ENCODE assay signal across 1 cellular context in the genomic region with DNA sequence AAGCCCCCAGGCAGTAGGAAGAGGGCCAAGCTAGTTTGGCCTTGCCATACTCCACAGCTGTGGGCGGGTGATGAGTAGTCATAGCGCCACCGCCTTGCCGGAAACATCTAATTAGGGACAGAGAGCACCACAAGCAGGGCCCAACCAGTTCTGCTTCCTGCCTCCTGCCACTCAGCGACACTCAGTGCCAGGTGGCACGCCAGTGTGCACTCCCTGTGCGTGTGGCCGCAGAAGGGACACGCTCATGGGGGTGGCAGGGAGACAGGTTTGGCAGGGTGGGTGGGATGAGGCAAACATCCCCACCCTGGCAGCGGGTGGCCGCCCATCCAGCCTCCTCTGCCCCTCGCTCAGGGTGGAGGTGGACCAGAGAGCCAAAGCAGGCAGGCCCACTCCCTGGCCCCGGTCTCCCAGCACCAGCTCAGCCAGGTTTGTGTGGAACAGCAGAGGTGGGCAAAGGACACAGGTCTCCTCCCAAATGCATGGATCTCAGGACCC.
TF ChIP-seq lines count a peak whose summit lies in the region.

No MANE protein-coding gene starts in this region.

TF ChIP-seq in HepG2, 621 proteins besides CTCF, POLR2A, EP300 and RAD21:
- TF ChIP-seq SP1 (IDR thresholded peaks at IDR 0.05), result no peak
- no peak for TF ChIP-seq SP1 (CRISPR knock-in tag; IDR thresholded peaks at IDR 0.05)
- no peak for TF ChIP-seq SOX5 (CRISPR knock-in tag; IDR thresholded peaks at IDR 0.05; ENCODE audit: borderline replicate concordance)
- TF ChIP-seq, protein P1, sequence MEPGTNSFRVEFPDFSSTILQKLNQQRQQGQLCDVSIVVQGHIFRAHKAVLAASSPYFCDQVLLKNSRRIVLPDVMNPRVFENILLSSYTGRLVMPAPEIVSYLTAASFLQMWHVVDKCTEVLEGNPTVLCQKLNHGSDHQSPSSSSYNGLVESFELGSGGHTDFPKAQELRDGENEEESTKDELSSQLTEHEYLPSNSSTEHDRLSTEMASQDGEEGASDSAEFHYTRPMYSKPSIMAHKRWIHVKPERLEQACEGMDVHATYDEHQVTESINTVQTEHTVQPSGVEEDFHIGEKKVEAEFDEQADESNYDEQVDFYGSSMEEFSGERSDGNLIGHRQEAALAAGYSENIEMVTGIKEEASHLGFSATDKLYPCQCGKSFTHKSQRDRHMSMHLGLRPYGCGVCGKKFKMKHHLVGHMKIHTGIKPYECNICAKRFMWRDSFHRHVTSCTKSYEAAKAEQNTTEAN (CRISPR knock-in tag; conservative IDR thresholded peaks at IDR 0.05), result no peak
- no peak for TF ChIP-seq KAT7 (CRISPR knock-in tag; IDR thresholded peaks at IDR 0.05; ENCODE audit: borderline replicate concordance)
- TF ChIP-seq, protein P2, sequence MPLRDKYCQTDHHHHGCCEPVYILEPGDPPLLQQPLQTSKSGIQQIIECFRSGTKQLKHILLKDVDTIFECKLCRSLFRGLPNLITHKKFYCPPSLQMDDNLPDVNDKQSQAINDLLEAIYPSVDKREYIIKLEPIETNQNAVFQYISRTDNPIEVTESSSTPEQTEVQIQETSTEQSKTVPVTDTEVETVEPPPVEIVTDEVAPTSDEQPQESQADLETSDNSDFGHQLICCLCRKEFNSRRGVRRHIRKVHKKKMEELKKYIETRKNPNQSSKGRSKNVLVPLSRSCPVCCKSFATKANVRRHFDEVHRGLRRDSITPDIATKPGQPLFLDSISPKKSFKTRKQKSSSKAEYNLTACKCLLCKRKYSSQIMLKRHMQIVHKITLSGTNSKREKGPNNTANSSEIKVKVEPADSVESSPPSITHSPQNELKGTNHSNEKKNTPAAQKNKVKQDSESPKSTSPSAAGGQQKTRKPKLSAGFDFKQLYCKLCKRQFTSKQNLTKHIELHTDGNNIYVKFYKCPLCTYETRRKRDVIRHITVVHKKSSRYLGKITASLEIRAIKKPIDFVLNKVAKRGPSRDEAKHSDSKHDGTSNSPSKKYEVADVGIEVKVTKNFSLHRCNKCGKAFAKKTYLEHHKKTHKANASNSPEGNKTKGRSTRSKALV (CRISPR knock-in tag; IDR thresholded peaks at IDR 0.05), result no peak
- TF ChIP-seq HNRNPK (IDR thresholded peaks at IDR 0.05; ENCODE audit: low read depth, low read length, poor library complexity, severe bottlenecking), result no peak
- no peak for TF ChIP-seq MAFK (conservative IDR thresholded peaks at IDR 0.05 in 1 of 2, IDR thresholded peaks at IDR 0.05 in 1 of 2; ENCODE audit: low read length in 2 of 2)
- TF ChIP-seq MBNL3 (CRISPR knock-in tag; conservative IDR thresholded peaks at IDR 0.05), result no peak
- no peak for TF ChIP-seq RXRB (CRISPR knock-in tag; IDR thresholded peaks at IDR 0.05; ENCODE audit: borderline replicate concordance)
- TF ChIP-seq ZNF446 (CRISPR knock-in tag; IDR thresholded peaks at IDR 0.05), result no peak
- TF ChIP-seq ZNF207 (IDR thresholded peaks at IDR 0.05; ENCODE audit: borderline replicate concordance), result no peak
- TF ChIP-seq NR2F2 (IDR thresholded peaks at IDR 0.05; ENCODE audit: borderline replicate concordance, low read depth), result no peak
- no peak for TF ChIP-seq ZNF44 (CRISPR knock-in tag; IDR thresholded peaks at IDR 0.05)
- TF ChIP-seq, protein P3, sequence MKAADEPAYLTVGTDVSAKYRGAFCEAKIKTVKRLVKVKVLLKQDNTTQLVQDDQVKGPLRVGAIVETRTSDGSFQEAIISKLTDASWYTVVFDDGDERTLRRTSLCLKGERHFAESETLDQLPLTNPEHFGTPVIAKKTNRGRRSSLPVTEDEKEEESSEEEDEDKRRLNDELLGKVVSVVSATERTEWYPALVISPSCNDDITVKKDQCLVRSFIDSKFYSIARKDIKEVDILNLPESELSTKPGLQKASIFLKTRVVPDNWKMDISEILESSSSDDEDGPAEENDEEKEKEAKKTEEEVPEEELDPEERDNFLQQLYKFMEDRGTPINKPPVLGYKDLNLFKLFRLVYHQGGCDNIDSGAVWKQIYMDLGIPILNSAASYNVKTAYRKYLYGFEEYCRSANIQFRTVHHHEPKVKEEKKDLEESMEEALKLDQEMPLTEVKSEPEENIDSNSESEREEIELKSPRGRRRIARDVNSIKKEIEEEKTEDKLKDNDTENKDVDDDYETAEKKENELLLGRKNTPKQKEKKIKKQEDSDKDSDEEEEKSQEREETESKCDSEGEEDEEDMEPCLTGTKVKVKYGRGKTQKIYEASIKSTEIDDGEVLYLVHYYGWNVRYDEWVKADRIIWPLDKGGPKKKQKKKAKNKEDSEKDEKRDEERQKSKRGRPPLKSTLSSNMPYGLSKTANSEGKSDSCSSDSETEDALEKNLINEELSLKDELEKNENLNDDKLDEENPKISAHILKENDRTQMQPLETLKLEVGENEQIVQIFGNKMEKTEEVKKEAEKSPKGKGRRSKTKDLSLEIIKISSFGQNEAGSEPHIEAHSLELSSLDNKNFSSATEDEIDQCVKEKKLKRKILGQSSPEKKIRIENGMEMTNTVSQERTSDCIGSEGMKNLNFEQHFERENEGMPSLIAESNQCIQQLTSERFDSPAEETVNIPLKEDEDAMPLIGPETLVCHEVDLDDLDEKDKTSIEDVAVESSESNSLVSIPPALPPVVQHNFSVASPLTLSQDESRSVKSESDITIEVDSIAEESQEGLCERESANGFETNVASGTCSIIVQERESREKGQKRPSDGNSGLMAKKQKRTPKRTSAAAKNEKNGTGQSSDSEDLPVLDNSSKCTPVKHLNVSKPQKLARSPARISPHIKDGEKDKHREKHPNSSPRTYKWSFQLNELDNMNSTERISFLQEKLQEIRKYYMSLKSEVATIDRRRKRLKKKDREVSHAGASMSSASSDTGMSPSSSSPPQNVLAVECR (CRISPR knock-in tag; IDR thresholded peaks at IDR 0.05; ENCODE audit: borderline replicate concordance), result no peak
- no peak for TF ChIP-seq NFYC (CRISPR knock-in tag; IDR thresholded peaks at IDR 0.05)
- TF ChIP-seq TEAD3 (CRISPR knock-in tag; optimal IDR thresholded peaks at IDR 0.05; ENCODE audit: borderline replicate concordance), result no peak
- TF ChIP-seq, protein P4, sequence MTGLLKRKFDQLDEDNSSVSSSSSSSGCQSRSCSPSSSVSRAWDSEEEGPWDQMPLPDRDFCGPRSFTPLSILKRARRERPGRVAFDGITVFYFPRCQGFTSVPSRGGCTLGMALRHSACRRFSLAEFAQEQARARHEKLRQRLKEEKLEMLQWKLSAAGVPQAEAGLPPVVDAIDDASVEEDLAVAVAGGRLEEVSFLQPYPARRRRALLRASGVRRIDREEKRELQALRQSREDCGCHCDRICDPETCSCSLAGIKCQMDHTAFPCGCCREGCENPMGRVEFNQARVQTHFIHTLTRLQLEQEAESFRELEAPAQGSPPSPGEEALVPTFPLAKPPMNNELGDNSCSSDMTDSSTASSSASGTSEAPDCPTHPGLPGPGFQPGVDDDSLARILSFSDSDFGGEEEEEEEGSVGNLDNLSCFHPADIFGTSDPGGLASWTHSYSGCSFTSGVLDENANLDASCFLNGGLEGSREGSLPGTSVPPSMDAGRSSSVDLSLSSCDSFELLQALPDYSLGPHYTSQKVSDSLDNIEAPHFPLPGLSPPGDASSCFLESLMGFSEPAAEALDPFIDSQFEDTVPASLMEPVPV (CRISPR knock-in tag; IDR thresholded peaks at IDR 0.05), result no peak
- no peak for TF ChIP-seq TAF15 (IDR thresholded peaks at IDR 0.05; ENCODE audit: low read depth, low read length, poor library complexity, severe bottlenecking)
- TF ChIP-seq, protein P5, sequence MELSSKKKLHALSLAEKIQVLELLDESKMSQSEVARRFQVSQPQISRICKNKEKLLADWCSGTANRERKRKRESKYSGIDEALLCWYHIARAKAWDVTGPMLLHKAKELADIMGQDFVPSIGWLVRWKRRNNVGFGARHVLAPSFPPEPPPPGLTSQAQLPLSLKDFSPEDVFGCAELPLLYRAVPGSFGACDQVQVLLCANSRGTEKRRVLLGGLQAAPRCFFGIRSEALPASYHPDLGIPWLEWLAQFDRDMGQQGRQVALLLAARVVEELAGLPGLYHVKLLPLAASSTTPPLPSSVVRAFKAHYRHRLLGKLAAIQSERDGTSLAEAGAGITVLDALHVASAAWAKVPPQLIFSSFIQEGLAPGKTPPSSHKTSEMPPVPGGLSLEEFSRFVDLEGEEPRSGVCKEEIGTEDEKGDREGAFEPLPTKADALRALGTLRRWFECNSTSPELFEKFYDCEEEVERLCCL (CRISPR knock-in tag; IDR thresholded peaks at IDR 0.05; ENCODE audit: borderline replicate concordance), result no peak
